Comparison of ENCODE assay signal across 8 cellular contexts in genomic region chr18:32469691-32470131, GRCh38. TPM values are rescaled to one million over a fixed set of nuclear protein-coding genes. Genes with fewer than 3 reads are reported as not detected.
A peak's percentile ranks its signal among the peaks of the same experiment; 100 is the strongest.
DNase-seq lines count a peak whose midpoint lies in the region; ATAC-seq and TF ChIP-seq lines count a peak whose summit lies in the region.

No MANE protein-coding gene starts in this region.

- H3K27ac Mint-ChIP-seq in activated T-helper 17 cell treated with anti-CD3 and anti-CD28 coated beads, Interleukin-2, amount 50 U/mL, for 72 hours: no peak overlapping the region
- no peak overlapping the region for H3K27ac Mint-ChIP-seq in stimulated activated effector memory CD8-positive, alpha-beta T cell treated with anti-CD3 and anti-CD28 coated beads, Interleukin-12 subunit alpha, Interleukin-12 subunit beta, amount 100 ng/mL, for 72 hours

- DNase-seq in left ventricle myocardium inferior (no peak), left cardiac atrium (no peak), NCI-H187 (lab: John Stamatoyannopoulos, UW) (no peak)
- no peak for DNase-seq in stimulated activated effector memory CD8-positive, alpha-beta T cell treated with anti-CD3 and anti-CD28 coated beads, Interleukin-12 subunit alpha, Interleukin-12 subunit beta, amount 100 ng/mL, for 72 hours (ENCODE audit: low spot score in 2 of 2)

- peaks cover 10% of the 10 kb centered on the region for H3K4me1 Mint-ChIP-seq in activated T-helper 17 cell treated with anti-CD3 and anti-CD28 coated beads, Interleukin-2, amount 50 U/mL, for 72 hours
- peaks cover 24% of the 10 kb centered on the region for H3K4me1 Mint-ChIP-seq in stimulated activated effector memory CD8-positive, alpha-beta T cell treated with anti-CD3 and anti-CD28 coated beads, Interleukin-12 subunit alpha, Interleukin-12 subunit beta, amount 100 ng/mL, for 72 hours

- peaks cover 6% of the 10 kb centered on the region for H3K27me3 ChIP-seq in left ventricle myocardium inferior (ENCODE audit: low read depth)
- peaks cover 22% of the 10 kb centered on the region for H3K27me3 ChIP-seq in iPS-15b (ENCODE audit: control insufficient read depth, insufficient read depth, low read length)

- H3K4me1 ChIP-seq in left ventricle myocardium inferior (peaks cover 46% of the 10 kb centered on the region), iPS-15b (ENCODE audit: control insufficient read depth, insufficient read depth, low read length) (peaks cover 9% of the 10 kb centered on the region)

- ATAC-seq in left cardiac atrium: no peak
- ATAC-seq in activated T-helper 17 cell treated with anti-CD3 and anti-CD28 coated beads, Interleukin-2, amount 50 U/mL, for 72 hours (replicated peaks): no peak
- ATAC-seq in stimulated activated effector memory CD8-positive, alpha-beta T cell treated with anti-CD3 and anti-CD28 coated beads, Interleukin-12 subunit alpha, Interleukin-12 subunit beta, amount 100 ng/mL, for 72 hours: no peak
- ATAC-seq in HG03439 (IDR thresholded peaks at IDR 0.05; ENCODE audit: unreplicated experiment): no peak
- no peak for ATAC-seq in GM18873 (IDR thresholded peaks at IDR 0.05; ENCODE audit: low FRiP score, unreplicated experiment)

- H3K27me3 Mint-ChIP-seq in activated T-helper 17 cell treated with anti-CD3 and anti-CD28 coated beads, Interleukin-2, amount 50 U/mL, for 72 hours: peaks cover 41% of the 10 kb centered on the region

- H3K4me3 Mint-ChIP-seq in activated T-helper 17 cell treated with anti-CD3 and anti-CD28 coated beads, Interleukin-2, amount 50 U/mL, for 72 hours: peak overlapping the region; percentile 69
- peak overlapping the region; percentile 62 for H3K4me3 Mint-ChIP-seq in stimulated activated effector memory CD8-positive, alpha-beta T cell treated with anti-CD3 and anti-CD28 coated beads, Interleukin-12 subunit alpha, Interleukin-12 subunit beta, amount 100 ng/mL, for 72 hours

- H3K36me3 Mint-ChIP-seq in activated T-helper 17 cell treated with anti-CD3 and anti-CD28 coated beads, Interleukin-2, amount 50 U/mL, for 72 hours (ENCODE audit: low read depth): no peaks in the 10 kb centered on the region
- no peaks in the 10 kb centered on the region for H3K36me3 Mint-ChIP-seq in stimulated activated effector memory CD8-positive, alpha-beta T cell treated with anti-CD3 and anti-CD28 coated beads, Interleukin-12 subunit alpha, Interleukin-12 subunit beta, amount 100 ng/mL, for 72 hours

- H3K9me3 Mint-ChIP-seq in activated T-helper 17 cell treated with anti-CD3 and anti-CD28 coated beads, Interleukin-2, amount 50 U/mL, for 72 hours: no peaks in the 10 kb centered on the region
- H3K9me3 Mint-ChIP-seq in stimulated activated effector memory CD8-positive, alpha-beta T cell treated with anti-CD3 and anti-CD28 coated beads, Interleukin-12 subunit alpha, Interleukin-12 subunit beta, amount 100 ng/mL, for 72 hours: no peaks in the 10 kb centered on the region

- H3K36me3 ChIP-seq in left ventricle myocardium inferior (no peaks in the 10 kb centered on the region), iPS-15b (ENCODE audit: control insufficient read depth, insufficient read depth, low read length) (no peaks in the 10 kb centered on the region)

- peak overlapping the region; percentile 88 for H3K27ac ChIP-seq in left ventricle myocardium inferior (replicated peaks)

- H3K9ac ChIP-seq in iPS-15b (ENCODE audit: low read depth, low read length): no peak overlapping the region

- intact Hi-C loops in left ventricle myocardium inferior (cut with micrococcal nuclease) (loop anchor here (5.0 kb wide), 1 partner anchor 197 kb away; no protein-coding TSS in a partner anchor), left cardiac atrium (cut with DNase I) (loop anchor here (2.0 to 10.0 kb wide), 5 partner anchors 85 to 313 kb away; no protein-coding TSS in a partner anchor)

- no peak for TF ChIP-seq CTCF in left ventricle myocardium inferior (IDR thresholded peaks at IDR 0.05; ENCODE audit: borderline replicate concordance)

- H3K4me3 ChIP-seq in left ventricle myocardium inferior (peak overlapping the region; percentile 85), iPS-15b (ENCODE audit: low read depth, low read length) (peak overlapping the region; percentile 59)

- H3K9me3 ChIP-seq in left ventricle myocardium inferior (replicated peaks) (no peaks in the 10 kb centered on the region), iPS-15b (ENCODE audit: control insufficient read depth, insufficient read depth, low read length) (no peaks in the 10 kb centered on the region)

RNA-seq across cellular contexts. Expression of gene GAREM1, which starts 1.0 kb away (rescaled TPM):
- total RNA-seq in left ventricle myocardium inferior (8.6 TPM), left cardiac atrium (10 to 100 TPM; 12.7 to 19.0 TPM)
- total RNA-seq in activated T-helper 17 cell treated with anti-CD3 and anti-CD28 coated beads, Interleukin-2, amount 50 U/mL, for 72 hours: under 1 TPM in 1 of 2 donors, not detected in 1; 0.32 TPM
